8 cellular contexts compared by ENCODE assay signal in genomic region chr11:65719887-65720236, GRCh38. TPM values are rescaled to one million over a fixed set of nuclear protein-coding genes. Genes with fewer than 3 reads are reported as not detected.
DNase-seq lines count a peak whose midpoint lies in the region; ATAC-seq and TF ChIP-seq lines count a peak whose summit lies in the region.

No MANE protein-coding gene starts in this region.

- TF ChIP-seq POLR2A in gastrocnemius medialis (IDR thresholded peaks at IDR 0.05): no peak

- DNase-seq in activated naive CD4-positive, alpha-beta T cell treated with anti-CD3 and anti-CD28 coated beads, Interleukin-2, amount 50 U/mL, for 16 hours: peak; percentile 33
- DNase-seq in left cardiac atrium (no peak), gastrocnemius medialis (no peak), NK-92 (lab: John Stamatoyannopoulos, UW; ENCODE audit: unreplicated experiment) (no peak)

- H3K9me2 ChIP-seq in Loucy (replicated peaks; ENCODE audit: low read depth, low read length): no peaks in the 10 kb centered on the region

- peak overlapping the region; percentile 86 for H3K4me3 ChIP-seq in BLaER1
- H3K4me3 ChIP-seq in Loucy (ENCODE audit: low read length, poor library complexity, severe bottlenecking): peak overlapping the region; percentile 92
- peak overlapping the region; percentile 86 to 92 (median 87) for H3K4me3 ChIP-seq in gastrocnemius medialis

- TF ChIP-seq CTCF in Loucy (conservative IDR thresholded peaks at IDR 0.05; ENCODE audit: low read length): no peak
- no peak for TF ChIP-seq CTCF in gastrocnemius medialis (IDR thresholded peaks at IDR 0.05 in 4 of 5, conservative IDR thresholded peaks at IDR 0.05 in 1 of 5)

- peak overlapping the region; percentile 91 for H3K27ac ChIP-seq in BLaER1
- H3K27ac ChIP-seq in gastrocnemius medialis: peak overlapping the region; percentile 81 to 89 (median 86)

- peak overlapping the region; percentile 89 for H3K9ac ChIP-seq in BLaER1
- peak overlapping the region; percentile 81 for H3K9ac ChIP-seq in Loucy (ENCODE audit: low read depth, low read length, poor library complexity, severe bottlenecking)

- H3K4me2 ChIP-seq in BLaER1: peak overlapping the region; percentile 99
- H3K4me2 ChIP-seq in Loucy (ENCODE audit: low read depth, low read length, poor library complexity, severe bottlenecking): peak overlapping the region; percentile 90

- intact Hi-C loops in left cardiac atrium (cut with DNase I): loop anchor here in 1 of 2 donors (10.0 kb wide), 1 partner anchor 55 kb away; no protein-coding TSS in a partner anchor
- intact Hi-C loops in gastrocnemius medialis (cut with DNase I; ENCODE audit: low total_unique reads): loop anchor here (1.0 kb wide), 1 partner anchor 8 kb away; the partner anchor contains the start of gene KAT5

- ATAC-seq in GM21576 (IDR thresholded peaks at IDR 0.05; ENCODE audit: unreplicated experiment) (peak; percentile 15), left cardiac atrium (peak; percentile 20 to 31), gastrocnemius medialis (no peak), HG03108 (IDR thresholded peaks at IDR 0.05; ENCODE audit: unreplicated experiment) (no peak)

- peaks cover 35% of the 10 kb centered on the region for H3K79me2 ChIP-seq in Loucy (ENCODE audit: insufficient read depth, low read length)

- H3K36me3 ChIP-seq in BLaER1: peaks cover 47% of the 10 kb centered on the region
- peaks cover 40% of the 10 kb centered on the region; the same call in 1 of the 2 replicates for H3K36me3 ChIP-seq in Loucy (ENCODE audit: insufficient read depth, low read length)
- H3K36me3 ChIP-seq in gastrocnemius medialis: peaks cover 0 to 47% of the 10 kb centered on the region in 2 donors

- peaks cover 50% of the 10 kb centered on the region for H4K20me1 ChIP-seq in BLaER1
- H4K20me1 ChIP-seq in Loucy (ENCODE audit: insufficient read depth, low read length, poor library complexity, severe bottlenecking): peaks cover 28% of the 10 kb centered on the region

- in situ Hi-C loops in gastrocnemius medialis (cut with MboI; ENCODE audit: low sequenced_read_pairs in 4 of 4): loop anchor here (10.0 to 25.0 kb wide), 2 partner anchors 267 to 275 kb away; no protein-coding TSS in a partner anchor

- no peak overlapping the region; the same call in 1 of the 2 replicates for H2AFZ ChIP-seq in Loucy (ENCODE audit: low read length)

- H3K9me3 ChIP-seq in BLaER1: no peaks in the 10 kb centered on the region
- no peaks in the 10 kb centered on the region for H3K9me3 ChIP-seq in Loucy (ENCODE audit: insufficient read depth, low read depth, low read length)
- H3K9me3 ChIP-seq in gastrocnemius medialis: no peaks in the 10 kb centered on the region

- H3K27me3 ChIP-seq in BLaER1: no peaks in the 10 kb centered on the region
- H3K27me3 ChIP-seq in Loucy (ENCODE audit: insufficient read depth, low read length, poor library complexity, severe bottlenecking): no peaks in the 10 kb centered on the region
- H3K27me3 ChIP-seq in gastrocnemius medialis: no peaks in the 10 kb centered on the region

- no peaks in the 10 kb centered on the region for H3F3A ChIP-seq in Loucy (ENCODE audit: low read depth)

- H3K4me1 ChIP-seq in BLaER1: peaks cover 27% of the 10 kb centered on the region
- peaks cover 18% of the 10 kb centered on the region for H3K4me1 ChIP-seq in Loucy (ENCODE audit: insufficient read depth, low read length, poor library complexity, severe bottlenecking)
- peaks cover 16 to 18% of the 10 kb centered on the region in 2 donors for H3K4me1 ChIP-seq in gastrocnemius medialis

RNA-seq across cellular contexts. Expression of gene RNASEH2C, which starts 0.7 kb away (rescaled TPM):
- 10 to 100 TPM; 61.1 to 64.7 TPM for total RNA-seq in left cardiac atrium
- 100 to 1,000 TPM in 1 of 4 donors, 10 to 100 TPM in 3; 36.5 to 101 (median 62.4) TPM for total RNA-seq in gastrocnemius medialis

RNA-seq across cellular contexts. Expression of gene KAT5, which starts 7.8 kb away (rescaled TPM):
- 10 to 100 TPM; 46.6 to 47.3 TPM for total RNA-seq in left cardiac atrium
- total RNA-seq in gastrocnemius medialis: 10 to 100 TPM; 40.0 to 69.4 (median 50.0) TPM

RNA-seq across cellular contexts. Expression of gene RELA, which starts 57.1 kb away (rescaled TPM):
- total RNA-seq in left cardiac atrium: 10 to 100 TPM; 36.1 to 56.2 TPM
- 10 to 100 TPM; 39.7 to 68.3 (median 56.3) TPM for total RNA-seq in gastrocnemius medialis

Comparison
In these comparisons a context has a peak if more than half of its experiments do, and no peak if none do; other contexts are left out.
1. ATAC-seq: peak in GM21576 (single experiment) and left cardiac atrium (2 of 2); none in gastrocnemius medialis (0 of 2) and HG03108 (single experiment).
2. Peak in every context shown above with its lines, with median percentiles within 50 percentile points of each other: H3K4me3 ChIP-seq.